8 cellular contexts compared by ENCODE assay signal in genomic region chr1:65147424-65148177, GRCh38. TPM values are rescaled to one million over a fixed set of nuclear protein-coding genes. Genes with fewer than 3 reads are reported as not detected.
DNase-seq lines count a peak whose midpoint lies in the region; ATAC-seq lines count a peak whose summit lies in the region.

No MANE protein-coding gene starts in this region.

- peaks cover 45% of the 10 kb centered on the region for H3K4me1 Mint-ChIP-seq in T-helper 2 cell treated with Interferon-gamma antibody and Interleukin-4, amounts not matched to agents 5 μg/mL and 100 μg/mL, for 36 hours (ENCODE audit: low read depth)

- peak; percentile 54 for DNase-seq in G401 (ENCODE audit: low spot score)
- peak; percentile 63 for DNase-seq in HT-29 (ENCODE audit: low spot score)
- peak; percentile 57 for DNase-seq in T-helper 2 cell treated with Interferon-gamma antibody and Interleukin-4, amounts not matched to agents 5 μg/mL and 100 μg/mL, for 36 hours (ENCODE audit: low spot score)
- peak; percentile 44 for DNase-seq in cerebellar cortex (ENCODE audit: low spot score)
- DNase-seq in stimulated activated CD4-positive, alpha-beta T cell treated with anti-CD3 and anti-CD28 coated beads, Interleukin-2, amount 100 ng/mL, for 48 hours: peak; percentile 31 to 43
- DNase-seq in GF-D8 (lab: John Stamatoyannopoulos, UW): no peak

- in situ Hi-C loops in G401 (cut with HindIII; ENCODE audit: low sequenced_read_pairs): no loop called here

- peak; percentile 63 for ATAC-seq in GM21515 (IDR thresholded peaks at IDR 0.05; ENCODE audit: unreplicated experiment)

- no peaks in the 10 kb centered on the region for H3K27me3 ChIP-seq in layer of hippocampus (ENCODE audit: control insufficient read depth, insufficient read depth, low read length)

- H3K4me3 Mint-ChIP-seq in T-helper 2 cell treated with Interferon-gamma antibody and Interleukin-4, amounts not matched to agents 5 μg/mL and 100 μg/mL, for 36 hours: peak overlapping the region; percentile 87

- no peaks in the 10 kb centered on the region for H3K9me3 Mint-ChIP-seq in T-helper 2 cell treated with Interferon-gamma antibody and Interleukin-4, amounts not matched to agents 5 μg/mL and 100 μg/mL, for 36 hours

- peak overlapping the region; percentile 71 for H3K27ac Mint-ChIP-seq in T-helper 2 cell treated with Interferon-gamma antibody and Interleukin-4, amounts not matched to agents 5 μg/mL and 100 μg/mL, for 36 hours

- H3K36me3 Mint-ChIP-seq in T-helper 2 cell treated with Interferon-gamma antibody and Interleukin-4, amounts not matched to agents 5 μg/mL and 100 μg/mL, for 36 hours (ENCODE audit: low read depth): peaks cover 9% of the 10 kb centered on the region

- H3K27me3 Mint-ChIP-seq in T-helper 2 cell treated with Interferon-gamma antibody and Interleukin-4, amounts not matched to agents 5 μg/mL and 100 μg/mL, for 36 hours (ENCODE audit: low read depth): peaks cover 27% of the 10 kb centered on the region

- H3K27ac ChIP-seq in layer of hippocampus (ENCODE audit: low read depth, low read length): peak overlapping the region; percentile 62

RNA-seq across cellular contexts. Expression of gene AK4, which starts 0.4 kb away (rescaled TPM):
- 4.8 and 14.3 TPM in 2 replicates for total RNA-seq in G401 (2014; rRNA removed; shearing (Covaris generic))
- 35.0 and 41.3 TPM in 2 replicates for total RNA-seq in HT-29 (2014; rRNA removed; shearing (Covaris generic))
